Comparison of ENCODE assay signal across 19 cellular contexts in genomic region chr1:224429616-224430015, GRCh38. TPM values are rescaled to one million over a fixed set of nuclear protein-coding genes. Genes with fewer than 3 reads are reported as not detected.
DNase-seq lines count a peak whose midpoint lies in the region; ATAC-seq, FAIRE-seq and TF ChIP-seq lines count a peak whose summit lies in the region.
"Had no signal": no experiment of that assay in that cellular context is flagged by ENCODE, and none has a peak within 500 bp of the region (broad histone marks: within the 10 kb centered on the region; RNA-seq: fewer than 3 reads in every experiment).

No MANE protein-coding gene starts in this region.

- intact Hi-C loops in GM12878 (cut with micrococcal nuclease; ENCODE audit: unreplicated experiment): loop anchor here (5.0 kb wide), 1 partner anchor 42 kb away; no protein-coding TSS in a partner anchor
- intact Hi-C loops in transverse colon (cut with DNase I; ENCODE audit: low total_unique reads): no loop called here
- intact Hi-C loops in kidney (cut with DNase I): no loop called here

- WGBS in GM12878 (ENCODE audit: insufficient coverage, insufficient replicate concordance, low lambda C conversion rate, missing lambda C conversion rate): 52% methylated on average over 2 of the region's 2 CpGs
- 64 to 76% methylated on average over 2 of the region's 2 CpGs for WGBS in transverse colon (ENCODE audit: low coverage in 1 of 2), 2 donors

- POLR2A ChIA-PET in GM12878 (lab: Charles Lee): no interaction called here

- ATAC-seq in GM12878: no peak
- ATAC-seq: activated naive CD8-positive, alpha-beta T cell treated with anti-CD3 and anti-CD28 coated beads, Interleukin-2, amount 50 U/mL, for 24 hours; activated T-cell treated with anti-CD3 and anti-CD28 coated beads, Interleukin-2, amount 50 U/mL, for 72 hours; heart left ventricle had no signal

- H3K27ac ChIP-seq in GM12878 (ENCODE audit: control insufficient read depth, insufficient read depth) (no peak overlapping the region), transverse colon (peak overlapping the region; percentile 92 to 98 (median 97)), kidney (ENCODE audit: low read depth in 2 of 2, low read length in 2 of 2) (peak overlapping the region in 1 of 2 donors; percentile 24)

- peaks cover 0 to 10% of the 10 kb centered on the region in 2 experiments; a peak in 1 of 4 replicates for H3K36me3 ChIP-seq in GM12878 (ENCODE audit: control insufficient read depth in 2 of 2, insufficient read depth in 2 of 2, low read length in 1 of 2)
- peaks cover 0 to 34% (median 1%) of the 10 kb centered on the region in 4 donors for H3K36me3 ChIP-seq in transverse colon
- peaks cover 3 to 12% of the 10 kb centered on the region in 2 donors for H3K36me3 ChIP-seq in kidney (ENCODE audit: control insufficient read depth in 1 of 2, insufficient read depth in 2 of 2, low read length in 2 of 2)

- FAIRE-seq in GM12878 (lab: Jason Lieb, UNC) (no peak), kidney (lab: Jason Lieb, UNC) (no peak)

- TF ChIP-seq EP300 in GM12878 (IDR thresholded peaks at IDR 0.05; ENCODE audit: borderline replicate concordance in 1 of 2, control insufficient read depth in 1 of 2, low read depth in 2 of 2, low read length in 2 of 2) (no peak), transverse colon (IDR thresholded peaks at IDR 0.05; ENCODE audit: low read depth) (no peak)

- H3K4me1 Mint-ChIP-seq in HFFc6 (ENCODE audit: low read depth): peaks cover 74% of the 10 kb centered on the region
- peaks cover 31% of the 10 kb centered on the region for H3K4me1 Mint-ChIP-seq in mesothelial cell of epicardium

- H2AFZ ChIP-seq in GM12878 (ENCODE audit: control insufficient read depth, low read depth, low read length): no peak overlapping the region

- H3K27ac Mint-ChIP-seq in HFFc6 (peak overlapping the region; percentile 36), mesothelial cell of epicardium (peak overlapping the region; percentile 34)
- H3K27ac Mint-ChIP-seq: activated naive CD8-positive, alpha-beta T cell treated with anti-CD3 and anti-CD28 coated beads, Interleukin-2, amount 50 U/mL, for 24 hours had no signal

- H3K9me3 Mint-ChIP-seq in HFFc6 (no peaks in the 10 kb centered on the region), mesothelial cell of epicardium (no peaks in the 10 kb centered on the region)
- H3K9me3 Mint-ChIP-seq: activated CD4-positive, alpha-beta memory T cell treated with anti-CD3 and anti-CD28 coated beads for 36 hours; activated naive CD8-positive, alpha-beta T cell treated with anti-CD3 and anti-CD28 coated beads, Interleukin-2, amount 50 U/mL, for 24 hours; activated T-cell treated with anti-CD3 and anti-CD28 coated beads, Interleukin-2, amount 50 U/mL, for 72 hours had no signal

- H3K4me3 ChIP-seq in GM12878: 0 out of 2 replicates have a peak overlapping the region, but pooled peaks have one; percentile 31
- H3K4me3 ChIP-seq in transverse colon: no peak overlapping the region
- H3K4me3 ChIP-seq in kidney (ENCODE audit: low read length in 2 of 2): no peak overlapping the region
- H3K4me3 ChIP-seq: HAP-1 had no signal

- H3K36me3 Mint-ChIP-seq in HFFc6 (ENCODE audit: low read depth): peaks cover 64% of the 10 kb centered on the region
- peaks cover 21% of the 10 kb centered on the region for H3K36me3 Mint-ChIP-seq in mesothelial cell of epicardium

- no TSS peak for BruUV-seq in GM12878 (replicated peaks; lab: Mats Ljungman, UMichigan)

- H3K27me3 Mint-ChIP-seq in HFFc6 (ENCODE audit: insufficient read depth) (no peaks in the 10 kb centered on the region; the same call in none of the 2 replicates), mesothelial cell of epicardium (ENCODE audit: low read depth) (no peaks in the 10 kb centered on the region)
- H3K27me3 Mint-ChIP-seq: activated CD4-positive, alpha-beta memory T cell treated with anti-CD3 and anti-CD28 coated beads for 36 hours; activated naive CD8-positive, alpha-beta T cell treated with anti-CD3 and anti-CD28 coated beads, Interleukin-2, amount 50 U/mL, for 24 hours had no signal

- H3K4me3 Mint-ChIP-seq in HFFc6 (peak overlapping the region; percentile 52), mesothelial cell of epicardium (no peak overlapping the region)
- H3K4me3 Mint-ChIP-seq: activated CD4-positive, alpha-beta memory T cell treated with anti-CD3 and anti-CD28 coated beads for 36 hours had no signal

- H3K27me3 ChIP-seq in GM12878 (replicated peaks in 1 of 2; ENCODE audit: control insufficient read depth in 2 of 2, insufficient read depth in 2 of 2, low read length in 1 of 2) (no peaks in the 10 kb centered on the region), transverse colon (no peaks in the 10 kb centered on the region)
- H3K27me3 ChIP-seq: heart left ventricle had no signal

- DNase-seq in HFFc6 (no peak), GM12878 (ENCODE audit: low read depth, low spot score) (no peak), mesothelial cell of epicardium (ENCODE audit: low spot score in 2 of 2, unreplicated experiment in 2 of 2) (no peak), transverse colon (no peak), HCEC 1CT (no peak), kidney (no peak)
- no peak for DNase-seq in activated CD8-positive, alpha-beta memory T cell treated with anti-CD3 and anti-CD28 coated beads, Interleukin-2, amount 50 U/mL, for 4 hours
- DNase-seq: activated CD4-positive, alpha-beta memory T cell treated with anti-CD3 and anti-CD28 coated beads for 36 hours; activated naive CD8-positive, alpha-beta T cell treated with anti-CD3 and anti-CD28 coated beads, Interleukin-2, amount 50 U/mL, for 24 hours; activated T-cell treated with anti-CD3 and anti-CD28 coated beads, Interleukin-2, amount 50 U/mL, for 72 hours; DMS79; heart left ventricle; mesendoderm; NCI-H345; NK-92 treated with Interleukin-12 subunit alpha and Interleukin-12 subunit beta, amount 100 ng/mL, for 24 hours; RPMI8226; stimulated activated CD4-positive, alpha-beta T cell treated with anti-CD3 and anti-CD28 coated beads, Interleukin-2, amount 100 ng/mL, for 48 hours; T-helper 1 cell had no signal

- no peaks in the 10 kb centered on the region for H3K9me3 ChIP-seq in GM12878 (replicated peaks; ENCODE audit: control insufficient read depth, insufficient read depth, low read length)
- H3K9me3 ChIP-seq in transverse colon: no peaks in the 10 kb centered on the region
- H3K9me3 ChIP-seq in kidney (ENCODE audit: control insufficient read depth in 1 of 2, low read length in 2 of 2): no peaks in the 10 kb centered on the region
- H3K9me3 ChIP-seq: HAP-1, heart left ventricle had no signal

- SMC1A ChIA-PET in GM12878 (lab: Charles Lee; ENCODE audit: uncharacterized antibody, unreplicated experiment): interaction anchor here (1.0 to 2.1 kb wide), 6 partner anchors 12 to 102 kb away, joined by 3 to 7 read pairs (median 4); no protein-coding TSS in a partner anchor

- H3K4me1 ChIP-seq in GM12878 (ENCODE audit: control insufficient read depth, insufficient read depth, low read length): peaks cover 13% of the 10 kb centered on the region
- peaks cover 26 to 68% (median 29%) of the 10 kb centered on the region in 4 donors for H3K4me1 ChIP-seq in transverse colon
- peaks cover 9 to 13% of the 10 kb centered on the region in 2 donors for H3K4me1 ChIP-seq in kidney (ENCODE audit: control insufficient read depth in 1 of 2, insufficient read depth in 1 of 2, low read depth in 1 of 2, low read length in 2 of 2)

- no peak for TF ChIP-seq RAD21 in GM12878 (IDR thresholded peaks at IDR 0.05; ENCODE audit: insufficient read depth, low read depth, low read length)

- CTCF ChIA-PET in GM12878 (lab: Yijun Ruan, JAX): interaction anchor here (0.9 to 7.7 kb wide), 2 partner anchors 28 to 422 kb away, joined by 3 to 48 read pairs; no protein-coding TSS in a partner anchor

- in situ Hi-C loops in GM12878 (cut with MboI) (no loop called here), transverse colon (cut with MboI; ENCODE audit: low pct_ligation_motif_present in 1 of 4, low pct_unique_long_range_greater_than_20kb in 1 of 4, low sequenced_read_pairs in 3 of 4) (no loop called here)

- TF ChIP-seq CTCF in HFFc6 (IDR thresholded peaks at IDR 0.05) (no peak), GM12878 (IDR thresholded peaks at IDR 0.05 in 2 of 3, conservative IDR thresholded peaks at IDR 0.05 in 1 of 3; ENCODE audit: control insufficient read depth in 2 of 3, extremely low read depth in 1 of 3, insufficient read depth in 1 of 3, low read depth in 3 of 3, low read length in 3 of 3) (no peak), mesothelial cell of epicardium (IDR thresholded peaks at IDR 0.05; ENCODE audit: unreplicated experiment) (no peak), transverse colon (IDR thresholded peaks at IDR 0.05) (no peak), kidney (IDR thresholded peaks at IDR 0.05; ENCODE audit: borderline replicate concordance, extremely low read depth, insufficient read depth) (no peak)

- H3K79me2 ChIP-seq in GM12878 (ENCODE audit: control insufficient read depth, insufficient read depth, low read length): peaks cover 66% of the 10 kb centered on the region

- RAD21 ChIA-PET in GM12878 (lab: Charles Lee; ENCODE audit: unreplicated experiment): interaction anchor here (1.8 to 2.9 kb wide), 2 partner anchors 28 to 493 kb away, joined by 6 to 15 read pairs; no protein-coding TSS in a partner anchor

- H3K9ac ChIP-seq in GM12878 (ENCODE audit: control insufficient read depth, insufficient read depth, low read length) (no peak overlapping the region), kidney (ENCODE audit: low read length in 2 of 2) (no peak overlapping the region)

- TF ChIP-seq POLR2A in GM12878 (IDR thresholded peaks at IDR 0.05; ENCODE audit: low read depth, low read length): no peak
- TF ChIP-seq POLR2A in transverse colon (IDR thresholded peaks at IDR 0.05): no peak

- H4K20me1 ChIP-seq in GM12878 (ENCODE audit: control insufficient read depth, insufficient read depth): 0 out of 2 replicates have a peak, but pooled peaks cover 8% of the 10 kb centered on the region

- no peak overlapping the region for H3K4me2 ChIP-seq in GM12878 (ENCODE audit: control insufficient read depth, insufficient read depth)

RNA-seq across cellular contexts. Expression of gene WDR26, which starts 5.0 kb away (rescaled TPM):
- 100 to 1,000 TPM in 1 of 6 experiments, 10 to 100 TPM in 5; 85.4 to 105 (median 90.8) TPM for total RNA-seq in HFFc6 (2021; fragmentation: NEBNext Ultra II Directional; extraction: Animal tissue kit (Norgen Biotek cat#: 25700))
- 179 and 184 TPM in 2 replicates for total RNA-seq in GM12878 (2013; cell fraction: nucleolus; rRNA removed)
- total RNA-seq in GM12878 (2014; rRNA removed): 20.4 and 24.5 TPM in 2 replicates
- 28.4 and 32.3 TPM in 2 replicates for total RNA-seq in GM12878 (2014; rRNA removed; fragmentation: Illumina TruSeq; extraction: Trizol)
- total RNA-seq in GM12878 (2021): 47.0 and 47.5 TPM in 2 replicates
- polyA plus RNA-seq in GM12878 (2011; ENCODE audit: low read depth): 28.8 TPM
- 46.9 and 60.9 TPM in 2 replicates for polyA plus RNA-seq in GM12878 (2011; rRNA removed)
- 16.4 and 26.1 TPM in 2 replicates for polyA plus RNA-seq in GM12878 (2011; cell fraction: cytosol; rRNA removed)
- 70.3 and 73.6 TPM in 2 replicates for polyA plus RNA-seq in GM12878 (2011; cell fraction: nucleus; rRNA removed)
- polyA plus RNA-seq in GM12878 (2012): 42.5 and 51.2 TPM in 2 replicates
- 40.4 and 54.6 TPM in 2 replicates for polyA plus RNA-seq in GM12878 (2014; fragmentation: Illumina TruSeq; extraction: Trizol)
- 10 to 100 TPM in 1 of 2 experiments, 1 to 10 TPM in 1; 8.9 to 10.5 TPM for polyA plus RNA-seq in GM12878 (2014; fragmentation: Nextera tagmentation; extraction: Ambion mirVana)
- polyA plus RNA-seq in GM12878 (2014; rRNA removed): 33.5 and 33.7 TPM in 2 replicates
- 1 to 10 TPM; 6.6 to 7.1 TPM for polyA plus RNA-seq in GM12878 (2016; fragmentation: Nextera tagmentation; extraction: Ambion mirVana)
- 53.6 and 79.8 TPM in 2 replicates for polyA minus RNA-seq in GM12878 (2011; rRNA and poly(A)+ RNA removed)
- 32.1 and 47.2 TPM in 2 replicates for polyA minus RNA-seq in GM12878 (2011; cell fraction: cytosol; rRNA and poly(A)+ RNA removed)
- polyA minus RNA-seq in GM12878 (2011; cell fraction: nucleus; rRNA and poly(A)+ RNA removed): 49.3 and 71.3 TPM in 2 replicates
- total RNA-seq in mesothelial cell of epicardium: 101 to 105 TPM (median 102 TPM) in 3 replicates
- 100 to 1,000 TPM in 3 of 4 donors, 10 to 100 TPM in 1; 77.4 to 127 (median 109) TPM for total RNA-seq in transverse colon
- total RNA-seq in kidney: 77.5 TPM
- 23.9 TPM for polyA plus RNA-seq in kidney (ENCODE audit: insufficient read depth, low read depth, low replicate concordance)
